In the genomic region with DNA sequence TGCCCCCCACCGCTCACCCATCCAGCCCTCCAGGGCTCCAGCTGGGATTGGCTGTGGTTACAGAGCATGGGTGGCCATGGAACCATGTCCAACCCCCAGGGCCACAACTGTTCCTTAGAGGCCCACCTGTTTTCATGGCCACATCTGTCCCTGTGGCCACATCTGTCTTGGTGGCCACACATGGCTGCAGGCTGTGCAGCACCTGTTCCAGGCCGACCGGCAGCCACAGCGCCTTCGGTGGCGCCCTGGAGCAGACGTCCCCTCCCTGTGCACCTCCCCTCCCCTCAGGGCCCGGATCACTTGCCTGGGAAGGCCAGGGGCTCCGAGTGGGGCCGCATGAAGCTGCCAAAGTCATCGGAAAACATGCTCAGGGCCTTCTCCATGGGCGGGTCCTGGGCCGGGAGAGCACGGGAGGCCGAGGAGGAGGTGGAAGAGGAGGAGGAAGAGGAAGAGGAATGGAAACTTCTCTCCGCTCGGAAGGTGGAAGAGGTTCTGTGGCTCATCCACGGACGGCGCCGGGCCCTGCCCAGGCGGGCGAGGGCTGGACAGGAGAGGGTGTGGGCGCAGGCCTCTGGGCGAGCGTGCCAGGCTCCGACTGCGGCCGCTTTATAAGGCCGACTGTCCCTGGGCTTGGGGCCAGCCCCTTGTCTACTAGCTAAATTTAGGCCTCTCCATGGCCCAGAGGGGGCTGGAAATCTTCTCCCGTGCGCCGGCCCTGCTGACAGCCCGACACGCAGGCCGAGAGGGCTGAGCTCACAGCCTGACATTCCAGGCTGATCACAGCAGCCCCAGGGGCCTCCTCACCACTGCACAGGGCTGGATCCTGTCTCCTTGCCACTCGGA, we compare ENCODE assay signal across 8 cellular contexts. TPM values are rescaled to one million over a fixed set of nuclear protein-coding genes. Genes with fewer than 3 reads are reported as not detected.
A peak's percentile ranks its signal among the peaks of the same experiment; 100 is the strongest.
DNase-seq lines count a peak whose midpoint lies in the region; ATAC-seq, FAIRE-seq and TF ChIP-seq lines count a peak whose summit lies in the region.

A gene (minus strand): TSS at position 583 of the 843 bp plus-strand sequence. CDS start 80 bp downstream, at position 503.

- H3K27me3 ChIP-seq in small intestine (ENCODE audit: control insufficient read depth in 2 of 2, insufficient read depth in 2 of 2, low read length in 2 of 2) = no peaks in the 10 kb centered on the region

- no peak for FAIRE-seq in small intestine (lab: Jason Lieb, UNC)

- H3K4me1 ChIP-seq in small intestine (ENCODE audit: control insufficient read depth in 2 of 2, insufficient read depth in 1 of 2, low read depth in 1 of 2, low read length in 1 of 2) = no peaks in the 10 kb centered on the region

- no peak within 1 kb of the TSS for H3K4me3 ChIP-seq in small intestine (ENCODE audit: low read depth in 1 of 2, low read length in 2 of 2)

- 49 to 72% (median 60%) methylated on average over 36 to 37 of the region's 37 CpGs for WGBS in small intestine, 3 donors

- H3K9me3 ChIP-seq in small intestine (ENCODE audit: control insufficient read depth, low read depth) = no peaks in the 10 kb centered on the region

- H3K27ac ChIP-seq in small intestine (ENCODE audit: low read depth in 1 of 2, low read length in 1 of 2) = peak within 1 kb of the TSS in 1 of 2 donors; percentile 73

- peak; percentile 63 for DNase-seq in GM20000 (ENCODE audit: low spot score)
- peak; percentile 41 for DNase-seq in astrocyte of the hippocampus (ENCODE audit: low read depth, low spot score)
- DNase-seq in iris pigment epithelial cell (ENCODE audit: low read depth) = peak; percentile 35
- DNase-seq in small intestine = no peak
- no peak for DNase-seq in stimulated activated CD4-positive, alpha-beta T cell treated with anti-CD3 and anti-CD28 coated beads, Interleukin-2, amount 100 ng/mL, for 24 hours
- no peak for DNase-seq in stimulated activated CD4-positive, alpha-beta T cell treated with anti-CD3 and anti-CD28 coated beads, Interleukin-2, amount 100 ng/mL, for 48 hours
- DNase-seq in effector CD8-positive, alpha-beta T cell (lab: John Stamatoyannopoulos, UW) = no peak

- ATAC-seq in HG03135 (IDR thresholded peaks at IDR 0.05; ENCODE audit: unreplicated experiment) = no peak

- peak; percentile 2 for TF ChIP-seq CTCF in GM20000 (IDR thresholded peaks at IDR 0.05; ENCODE audit: extremely low read depth, missing control alignments)

- no peaks in the 10 kb centered on the region for H3K36me3 ChIP-seq in small intestine (ENCODE audit: control insufficient read depth in 2 of 2, insufficient read depth in 2 of 2, low read length in 2 of 2)

RNA-seq across cellular contexts. Expression of the gene that starts here (rescaled TPM):
- polyA plus RNA-seq in small intestine = 10 to 100 TPM in 2 of 3 donors, 1 to 10 TPM in 1; 7.8 to 63.5 (median 20.4) TPM

Comparison
In these comparisons a context has a peak if more than half of its experiments do, and no peak if none do; other contexts are left out.
1. DNase-seq: peak in GM20000 (single experiment), astrocyte of the hippocampus (single experiment) and iris pigment epithelial cell (single experiment); none in small intestine (single experiment), stimulated activated CD4-positive, alpha-beta T cell treated with anti-CD3 and anti-CD28 coated beads, Interleukin-2, amount 100 ng/mL, for 24 hours (0 of 2), stimulated activated CD4-positive, alpha-beta T cell treated with anti-CD3 and anti-CD28 coated beads, Interleukin-2, amount 100 ng/mL, for 48 hours (0 of 2) and effector CD8-positive, alpha-beta T cell (single experiment).